In genomic region chr3:5489536-5489935, GRCh38 we compare ENCODE assay signal across 19 cellular contexts.
DNase-seq lines count a peak whose midpoint lies in the region; ATAC-seq and TF ChIP-seq lines count a peak whose summit lies in the region.
"Had no signal": no experiment of that assay in that cellular context is flagged by ENCODE, and none has a peak within 500 bp of the region (broad histone marks: within the 10 kb centered on the region; RNA-seq: fewer than 3 reads in every experiment).

No MANE protein-coding gene starts in this region.

- TF ChIP-seq CTCF in mucosa of descending colon (IDR thresholded peaks at IDR 0.05) (no peak), natural killer cell (IDR thresholded peaks at IDR 0.05) (no peak), GM13977 (IDR thresholded peaks at IDR 0.05; ENCODE audit: extremely low read depth, insufficient read depth, missing control alignments) (no peak)

- no peaks in the 10 kb centered on the region for H3K27me3 ChIP-seq in naive thymus-derived CD4-positive, alpha-beta T cell (ENCODE audit: control insufficient read depth in 2 of 2, insufficient read depth in 2 of 2, low read length in 2 of 2)
- H3K27me3 ChIP-seq: suprapubic skin had no signal

- H3K36me3 Mint-ChIP-seq in natural killer cell: no peaks in the 10 kb centered on the region
- no peaks in the 10 kb centered on the region for H3K36me3 Mint-ChIP-seq in naive thymus-derived CD4-positive, alpha-beta T cell

- no peak overlapping the region for H3K4me3 Mint-ChIP-seq in natural killer cell
- H3K4me3 Mint-ChIP-seq in naive thymus-derived CD4-positive, alpha-beta T cell: no peak overlapping the region
- H3K4me3 Mint-ChIP-seq: activated T-cell treated with anti-CD3 and anti-CD28 coated beads, Interleukin-2, amount 50 U/mL, for 72 hours; H9 had no signal

- ATAC-seq in GM21737 (IDR thresholded peaks at IDR 0.05; ENCODE audit: unreplicated experiment) (peak; percentile 89), HG03342 (IDR thresholded peaks at IDR 0.05; ENCODE audit: unreplicated experiment) (peak; percentile 70), mucosa of descending colon (peak; percentile 93), natural killer cell (no peak)
- ATAC-seq in naive thymus-derived CD4-positive, alpha-beta T cell: no peak
- ATAC-seq: activated T-cell treated with anti-CD3 and anti-CD28 coated beads, Interleukin-2, amount 50 U/mL, for 72 hours; Panc1 had no signal

- no peak overlapping the region for H3K27ac ChIP-seq in naive thymus-derived CD4-positive, alpha-beta T cell (ENCODE audit: low read depth, low read length)
- H3K27ac ChIP-seq: C4-2B, skin epidermis, suprapubic skin had no signal

- no peak overlapping the region for H3K27ac Mint-ChIP-seq in natural killer cell
- H3K27ac Mint-ChIP-seq in naive thymus-derived CD4-positive, alpha-beta T cell: no peak overlapping the region
- H3K27ac Mint-ChIP-seq: activated T-cell treated with anti-CD3 and anti-CD28 coated beads, Interleukin-2, amount 50 U/mL, for 72 hours; H9 had no signal

- in situ Hi-C loops in GM13977 (cut with MboI; ENCODE audit: low pct_unique_long_range_greater_than_20kb, low sequenced_read_pairs, unreplicated experiment): no loop called here

- POLR2A ChIA-PET in naive thymus-derived CD4-positive, alpha-beta T cell (lab: Charles Lee): no interaction called here

- H3K4me1 Mint-ChIP-seq in natural killer cell: no peaks in the 10 kb centered on the region
- no peaks in the 10 kb centered on the region for H3K4me1 Mint-ChIP-seq in naive thymus-derived CD4-positive, alpha-beta T cell
- H3K4me1 Mint-ChIP-seq: H9 had no signal

- no peaks in the 10 kb centered on the region for H3K36me3 ChIP-seq in mucosa of descending colon (ENCODE audit: low read depth)
- no peaks in the 10 kb centered on the region for H3K36me3 ChIP-seq in naive thymus-derived CD4-positive, alpha-beta T cell (ENCODE audit: control insufficient read depth in 2 of 3, insufficient read depth in 3 of 3, low read length in 3 of 3)
- H3K36me3 ChIP-seq: suprapubic skin had no signal

- H3K9me3 ChIP-seq in mucosa of descending colon: no peaks in the 10 kb centered on the region
- H3K9me3 ChIP-seq in naive thymus-derived CD4-positive, alpha-beta T cell (ENCODE audit: control insufficient read depth in 2 of 3, low read length in 3 of 3): no peaks in the 10 kb centered on the region
- H3K9me3 ChIP-seq: suprapubic skin had no signal

- no peaks in the 10 kb centered on the region for H3K27me3 Mint-ChIP-seq in natural killer cell (ENCODE audit: low read depth in 2 of 2)
- peaks cover 0 to 10% (median 5%) of the 10 kb centered on the region in 5 donors for H3K27me3 Mint-ChIP-seq in naive thymus-derived CD4-positive, alpha-beta T cell

- intact Hi-C loops in mucosa of descending colon (cut with DNase I, micrococcal nuclease): no loop called here
- intact Hi-C loops in natural killer cell (cut with micrococcal nuclease): no loop called here
- intact Hi-C loops in naive thymus-derived CD4-positive, alpha-beta T cell (cut with micrococcal nuclease): no loop called here

- H3K4me1 ChIP-seq in mucosa of descending colon (ENCODE audit: low read depth): no peaks in the 10 kb centered on the region
- no peaks in the 10 kb centered on the region for H3K4me1 ChIP-seq in naive thymus-derived CD4-positive, alpha-beta T cell (ENCODE audit: control insufficient read depth in 2 of 2, insufficient read depth in 2 of 2, low read length in 2 of 2)
- H3K4me1 ChIP-seq: suprapubic skin had no signal

- DNase-seq in GM19238 (ENCODE audit: insufficient read length, low spot score): peak; percentile 3
- DNase-seq in mucosa of descending colon: peak in 1 of 3 donors; percentile 24
- no peak for DNase-seq in natural killer cell
- no peak for DNase-seq in GM13977 (ENCODE audit: low spot score)
- DNase-seq in NCI-H345 treated with DMSO at 0.1 percent for 48 hours (lab: John Stamatoyannopoulos, UW; ENCODE audit: unreplicated experiment): no peak
- no peak for DNase-seq in naive thymus-derived CD4-positive, alpha-beta T cell
- DNase-seq: activated CD4-positive, alpha-beta T cell treated with anti-CD3 and anti-CD28 coated beads for 1 hour; activated T-cell treated with anti-CD3 and anti-CD28 coated beads, Interleukin-2, amount 50 U/mL, for 72 hours; EL; H9; mesenchymal stem cell; NCI-H2171 treated with DMSO at 0.1 percent for 48 hours; nucleus accumbens had no signal

- no peak overlapping the region for H3K4me3 ChIP-seq in mucosa of descending colon
- no peak overlapping the region for H3K4me3 ChIP-seq in naive thymus-derived CD4-positive, alpha-beta T cell (ENCODE audit: low read length)
- H3K4me3 ChIP-seq: skin epidermis, suprapubic skin had no signal

- peaks cover 2 to 5% of the 10 kb centered on the region in 2 donors for H3K9me3 Mint-ChIP-seq in natural killer cell
- peaks cover 0 to 9% (median 0%) of the 10 kb centered on the region in 11 donors for H3K9me3 Mint-ChIP-seq in naive thymus-derived CD4-positive, alpha-beta T cell
- H3K9me3 Mint-ChIP-seq: H9 had no signal

- CTCF ChIA-PET in naive thymus-derived CD4-positive, alpha-beta T cell (lab: Charles Lee): no interaction called here

Comparison
In these comparisons a context has a peak if more than half of its experiments do, and no peak if none do; other contexts are left out.
1. ATAC-seq: peak in GM21737 (single experiment), HG03342 (single experiment) and mucosa of descending colon (single experiment); none in natural killer cell (0 of 3) and naive thymus-derived CD4-positive, alpha-beta T cell (single experiment).